Comparison of ENCODE assay signal across 24 cellular contexts in the genomic region with DNA sequence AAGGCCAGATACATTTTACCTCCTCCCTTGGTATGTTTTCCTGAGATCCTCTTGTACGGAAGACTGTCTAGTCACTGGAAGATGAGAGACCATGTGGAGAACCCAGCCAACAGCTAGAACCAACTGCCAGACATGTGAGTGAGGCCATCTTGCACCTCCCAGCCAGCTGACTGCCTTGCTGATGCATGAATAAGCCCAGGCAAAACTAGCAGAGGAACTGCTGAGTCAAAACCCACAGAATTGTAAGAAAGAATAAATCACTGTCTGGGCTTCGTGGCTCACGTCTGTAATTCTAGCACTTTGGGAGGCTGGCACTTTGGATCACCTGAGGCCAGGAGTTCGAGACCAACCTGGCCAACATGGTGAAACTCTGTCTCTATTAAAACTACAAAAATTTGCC.
"Had no signal": no experiment of that assay in that cellular context is flagged by ENCODE, and none has a peak within 500 bp of the region (broad histone marks: within the 10 kb centered on the region; RNA-seq: fewer than 3 reads in every experiment).

No MANE protein-coding gene starts in this region.

- ATAC-seq: activated CD8-positive, alpha-beta T cell treated with anti-CD3 and anti-CD28 coated beads, Interleukin-2, amount 10 ng/mL, durations not matched to agents 7 days and 5 days; mucosa of descending colon; sciatic nerve had no signal

- DNase-seq: activated CD4-positive, alpha-beta T cell treated with anti-CD3 and anti-CD28 coated beads, Interleukin-2, amount 10 ng/mL, durations not matched to agents 24 days and 14 days; activated CD8-positive, alpha-beta T cell treated with anti-CD3 and anti-CD28 coated beads, Interleukin-2, amount 10 ng/mL, durations not matched to agents 7 days and 5 days; activated naive CD4-positive, alpha-beta T cell treated with Interleukin-2 at 50 U/mL for 16 hours; activated naive CD8-positive, alpha-beta T cell treated with anti-CD3 and anti-CD28 coated beads, Interleukin-2, amount 10 ng/mL, durations not matched to agents 7 days and 5 days; activated T-cell treated with anti-CD3 and anti-CD28 coated beads, Interleukin-2, amount 50 U/mL, for 24 hours; colonic mucosa; endodermal cell; foreskin melanocyte; head of caudate nucleus; kidney; mesenchymal stem cell; mucosa of descending colon; naive B cell; stimulated activated naive CD4-positive, alpha-beta T cell treated with Interleukin-2 at 50 U/mL for 16 hours; substantia nigra; T1000; uterus had no signal

- H3K27me3 ChIP-seq: colonic mucosa, neutrophil, tibial nerve, uterus had no signal

- H3K27ac Mint-ChIP-seq: activated CD4-positive, alpha-beta T cell treated with anti-CD3 and anti-CD28 coated beads, Interleukin-2, amount 10 ng/mL, durations not matched to agents 24 days and 14 days; activated CD8-positive, alpha-beta T cell treated with anti-CD3 and anti-CD28 coated beads, Interleukin-2, amount 10 ng/mL, durations not matched to agents 7 days and 5 days; activated naive CD8-positive, alpha-beta T cell treated with anti-CD3 and anti-CD28 coated beads, Interleukin-2, amount 10 ng/mL, durations not matched to agents 7 days and 5 days; activated T-cell treated with anti-CD3 and anti-CD28 coated beads, Interleukin-2, amount 50 U/mL, for 24 hours; activated T-helper 2 cell treated with anti-CD3 and anti-CD28 coated beads, Interferon-gamma antibody, Interleukin-2, Interleukin-4, amounts not matched to agents 10 μg/mL and 5 μg/mL and 100 μg/mL, durations not matched to agents 14 hours and 24 hours and 36 hours; endodermal cell; naive B cell had no signal

- H3K4me1 Mint-ChIP-seq: activated CD4-positive, alpha-beta T cell treated with anti-CD3 and anti-CD28 coated beads, Interleukin-2, amount 10 ng/mL, durations not matched to agents 24 days and 14 days; activated naive CD8-positive, alpha-beta T cell treated with anti-CD3 and anti-CD28 coated beads, Interleukin-2, amount 10 ng/mL, durations not matched to agents 7 days and 5 days; central memory CD8-positive, alpha-beta T cell; endodermal cell; naive B cell had no signal

- H3K9me3 Mint-ChIP-seq: activated CD4-positive, alpha-beta T cell treated with anti-CD3 and anti-CD28 coated beads, Interleukin-2, amount 10 ng/mL, durations not matched to agents 24 days and 14 days; endodermal cell had no signal

- H3K36me3 ChIP-seq: colonic mucosa, neutrophil, tibial nerve, uterus had no signal

- H3K27me3 Mint-ChIP-seq: activated CD4-positive, alpha-beta T cell treated with anti-CD3 and anti-CD28 coated beads, Interleukin-2, amount 10 ng/mL, durations not matched to agents 24 days and 14 days; activated naive CD8-positive, alpha-beta T cell treated with anti-CD3 and anti-CD28 coated beads, Interleukin-2, amount 10 ng/mL, durations not matched to agents 7 days and 5 days; activated T-cell treated with anti-CD3 and anti-CD28 coated beads, Interleukin-2, amount 50 U/mL, for 24 hours; central memory CD8-positive, alpha-beta T cell; naive B cell had no signal

- H3K9me3 ChIP-seq: colonic mucosa, mucosa of descending colon, neutrophil, uterus had no signal

- H3K4me3 ChIP-seq: colonic mucosa, mucosa of descending colon, tibial nerve, uterus had no signal

- H3K4me3 Mint-ChIP-seq: activated CD4-positive, alpha-beta T cell treated with anti-CD3 and anti-CD28 coated beads, Interleukin-2, amount 10 ng/mL, durations not matched to agents 24 days and 14 days; activated CD8-positive, alpha-beta T cell treated with anti-CD3 and anti-CD28 coated beads, Interleukin-2, amount 10 ng/mL, durations not matched to agents 7 days and 5 days; activated naive CD8-positive, alpha-beta T cell treated with anti-CD3 and anti-CD28 coated beads, Interleukin-2, amount 10 ng/mL, durations not matched to agents 7 days and 5 days; activated T-cell treated with anti-CD3 and anti-CD28 coated beads, Interleukin-2, amount 50 U/mL, for 24 hours; central memory CD8-positive, alpha-beta T cell; endodermal cell; naive B cell had no signal

- FAIRE-seq: kidney had no signal

- H3K27ac ChIP-seq: colonic mucosa, epithelial cell of prostate, neutrophil, parathyroid adenoma, tibial nerve, uterus had no signal

- H3K4me1 ChIP-seq: colonic mucosa, parathyroid adenoma, tibial nerve, uterus had no signal

- H3K36me3 Mint-ChIP-seq: activated naive CD8-positive, alpha-beta T cell treated with anti-CD3 and anti-CD28 coated beads, Interleukin-2, amount 10 ng/mL, durations not matched to agents 7 days and 5 days; naive B cell had no signal
